Comparison of ENCODE assay signal across 2 cellular contexts in genomic region chr19:11684987-11685675, GRCh38.
TF ChIP-seq lines count a peak whose summit lies in the region.

No MANE protein-coding gene starts in this region.

TF ChIP-seq in Ishikawa, 13 proteins besides CTCF, POLR2A, EP300 and RAD21 (continued from another document):
- TF ChIP-seq, protein P1, sequence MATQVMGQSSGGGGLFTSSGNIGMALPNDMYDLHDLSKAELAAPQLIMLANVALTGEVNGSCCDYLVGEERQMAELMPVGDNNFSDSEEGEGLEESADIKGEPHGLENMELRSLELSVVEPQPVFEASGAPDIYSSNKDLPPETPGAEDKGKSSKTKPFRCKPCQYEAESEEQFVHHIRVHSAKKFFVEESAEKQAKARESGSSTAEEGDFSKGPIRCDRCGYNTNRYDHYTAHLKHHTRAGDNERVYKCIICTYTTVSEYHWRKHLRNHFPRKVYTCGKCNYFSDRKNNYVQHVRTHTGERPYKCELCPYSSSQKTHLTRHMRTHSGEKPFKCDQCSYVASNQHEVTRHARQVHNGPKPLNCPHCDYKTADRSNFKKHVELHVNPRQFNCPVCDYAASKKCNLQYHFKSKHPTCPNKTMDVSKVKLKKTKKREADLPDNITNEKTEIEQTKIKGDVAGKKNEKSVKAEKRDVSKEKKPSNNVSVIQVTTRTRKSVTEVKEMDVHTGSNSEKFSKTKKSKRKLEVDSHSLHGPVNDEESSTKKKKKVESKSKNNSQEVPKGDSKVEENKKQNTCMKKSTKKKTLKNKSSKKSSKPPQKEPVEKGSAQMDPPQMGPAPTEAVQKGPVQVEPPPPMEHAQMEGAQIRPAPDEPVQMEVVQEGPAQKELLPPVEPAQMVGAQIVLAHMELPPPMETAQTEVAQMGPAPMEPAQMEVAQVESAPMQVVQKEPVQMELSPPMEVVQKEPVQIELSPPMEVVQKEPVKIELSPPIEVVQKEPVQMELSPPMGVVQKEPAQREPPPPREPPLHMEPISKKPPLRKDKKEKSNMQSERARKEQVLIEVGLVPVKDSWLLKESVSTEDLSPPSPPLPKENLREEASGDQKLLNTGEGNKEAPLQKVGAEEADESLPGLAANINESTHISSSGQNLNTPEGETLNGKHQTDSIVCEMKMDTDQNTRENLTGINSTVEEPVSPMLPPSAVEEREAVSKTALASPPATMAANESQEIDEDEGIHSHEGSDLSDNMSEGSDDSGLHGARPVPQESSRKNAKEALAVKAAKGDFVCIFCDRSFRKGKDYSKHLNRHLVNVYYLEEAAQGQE (IDR thresholded peaks at IDR 0.05; ENCODE audit: low read depth) = no peak
- no peak for TF ChIP-seq FOXM1 (IDR thresholded peaks at IDR 0.05; ENCODE audit: borderline replicate concordance, low read depth)

TF ChIP-seq in liver, 16 proteins besides CTCF, POLR2A, EP300 and RAD21 (continued from another document):
- no peak for TF ChIP-seq ZBTB33 (IDR thresholded peaks at IDR 0.05)
